ENCODE assay signal across 2 cellular contexts in the genomic region with DNA sequence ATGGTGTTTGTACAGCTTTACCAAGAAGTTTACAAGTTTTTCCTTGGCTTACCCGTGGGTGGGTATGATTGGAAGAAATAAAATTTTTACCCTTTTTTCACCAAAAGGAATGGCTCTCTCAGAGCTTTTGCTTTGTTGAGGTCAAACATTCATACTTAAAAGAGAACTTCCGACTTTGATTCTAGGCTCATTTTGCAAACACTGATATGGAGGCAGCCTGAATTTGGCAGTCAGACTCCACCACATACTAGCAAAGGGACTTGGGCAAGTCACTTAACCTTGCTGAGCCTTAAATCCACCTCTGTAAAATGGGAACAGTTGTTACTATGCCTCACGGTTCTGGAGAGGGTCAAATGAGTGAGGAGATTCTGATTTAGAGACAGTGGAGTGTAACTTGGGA.
TF ChIP-seq lines count a peak whose summit lies in the region.

No MANE protein-coding gene starts in this region.

TF ChIP-seq in GM23338, 12 proteins besides CTCF, POLR2A, EP300 and RAD21 (continues in another document):
- TF ChIP-seq NANOG (IDR thresholded peaks at IDR 0.05; ENCODE audit: borderline replicate concordance) (no peak), ZNF331 (CRISPR knock-in tag; IDR thresholded peaks at IDR 0.05; ENCODE audit: low read depth) (no peak), POLR2AphosphoS5 (IDR thresholded peaks at IDR 0.05; ENCODE audit: low read depth) (no peak), ZNF114 (CRISPR knock-in tag; IDR thresholded peaks at IDR 0.05) (no peak), STAT1 (IDR thresholded peaks at IDR 0.05; ENCODE audit: unreplicated experiment) (no peak), EZH2phosphoT487 (IDR thresholded peaks at IDR 0.05; ENCODE audit: unreplicated experiment) (no peak), CREB1 (CRISPR knock-in tag; IDR thresholded peaks at IDR 0.05; ENCODE audit: low read depth) (no peak), JUNB (IDR thresholded peaks at IDR 0.05; ENCODE audit: unreplicated experiment) (no peak)
- TF ChIP-seq, protein P1, sequence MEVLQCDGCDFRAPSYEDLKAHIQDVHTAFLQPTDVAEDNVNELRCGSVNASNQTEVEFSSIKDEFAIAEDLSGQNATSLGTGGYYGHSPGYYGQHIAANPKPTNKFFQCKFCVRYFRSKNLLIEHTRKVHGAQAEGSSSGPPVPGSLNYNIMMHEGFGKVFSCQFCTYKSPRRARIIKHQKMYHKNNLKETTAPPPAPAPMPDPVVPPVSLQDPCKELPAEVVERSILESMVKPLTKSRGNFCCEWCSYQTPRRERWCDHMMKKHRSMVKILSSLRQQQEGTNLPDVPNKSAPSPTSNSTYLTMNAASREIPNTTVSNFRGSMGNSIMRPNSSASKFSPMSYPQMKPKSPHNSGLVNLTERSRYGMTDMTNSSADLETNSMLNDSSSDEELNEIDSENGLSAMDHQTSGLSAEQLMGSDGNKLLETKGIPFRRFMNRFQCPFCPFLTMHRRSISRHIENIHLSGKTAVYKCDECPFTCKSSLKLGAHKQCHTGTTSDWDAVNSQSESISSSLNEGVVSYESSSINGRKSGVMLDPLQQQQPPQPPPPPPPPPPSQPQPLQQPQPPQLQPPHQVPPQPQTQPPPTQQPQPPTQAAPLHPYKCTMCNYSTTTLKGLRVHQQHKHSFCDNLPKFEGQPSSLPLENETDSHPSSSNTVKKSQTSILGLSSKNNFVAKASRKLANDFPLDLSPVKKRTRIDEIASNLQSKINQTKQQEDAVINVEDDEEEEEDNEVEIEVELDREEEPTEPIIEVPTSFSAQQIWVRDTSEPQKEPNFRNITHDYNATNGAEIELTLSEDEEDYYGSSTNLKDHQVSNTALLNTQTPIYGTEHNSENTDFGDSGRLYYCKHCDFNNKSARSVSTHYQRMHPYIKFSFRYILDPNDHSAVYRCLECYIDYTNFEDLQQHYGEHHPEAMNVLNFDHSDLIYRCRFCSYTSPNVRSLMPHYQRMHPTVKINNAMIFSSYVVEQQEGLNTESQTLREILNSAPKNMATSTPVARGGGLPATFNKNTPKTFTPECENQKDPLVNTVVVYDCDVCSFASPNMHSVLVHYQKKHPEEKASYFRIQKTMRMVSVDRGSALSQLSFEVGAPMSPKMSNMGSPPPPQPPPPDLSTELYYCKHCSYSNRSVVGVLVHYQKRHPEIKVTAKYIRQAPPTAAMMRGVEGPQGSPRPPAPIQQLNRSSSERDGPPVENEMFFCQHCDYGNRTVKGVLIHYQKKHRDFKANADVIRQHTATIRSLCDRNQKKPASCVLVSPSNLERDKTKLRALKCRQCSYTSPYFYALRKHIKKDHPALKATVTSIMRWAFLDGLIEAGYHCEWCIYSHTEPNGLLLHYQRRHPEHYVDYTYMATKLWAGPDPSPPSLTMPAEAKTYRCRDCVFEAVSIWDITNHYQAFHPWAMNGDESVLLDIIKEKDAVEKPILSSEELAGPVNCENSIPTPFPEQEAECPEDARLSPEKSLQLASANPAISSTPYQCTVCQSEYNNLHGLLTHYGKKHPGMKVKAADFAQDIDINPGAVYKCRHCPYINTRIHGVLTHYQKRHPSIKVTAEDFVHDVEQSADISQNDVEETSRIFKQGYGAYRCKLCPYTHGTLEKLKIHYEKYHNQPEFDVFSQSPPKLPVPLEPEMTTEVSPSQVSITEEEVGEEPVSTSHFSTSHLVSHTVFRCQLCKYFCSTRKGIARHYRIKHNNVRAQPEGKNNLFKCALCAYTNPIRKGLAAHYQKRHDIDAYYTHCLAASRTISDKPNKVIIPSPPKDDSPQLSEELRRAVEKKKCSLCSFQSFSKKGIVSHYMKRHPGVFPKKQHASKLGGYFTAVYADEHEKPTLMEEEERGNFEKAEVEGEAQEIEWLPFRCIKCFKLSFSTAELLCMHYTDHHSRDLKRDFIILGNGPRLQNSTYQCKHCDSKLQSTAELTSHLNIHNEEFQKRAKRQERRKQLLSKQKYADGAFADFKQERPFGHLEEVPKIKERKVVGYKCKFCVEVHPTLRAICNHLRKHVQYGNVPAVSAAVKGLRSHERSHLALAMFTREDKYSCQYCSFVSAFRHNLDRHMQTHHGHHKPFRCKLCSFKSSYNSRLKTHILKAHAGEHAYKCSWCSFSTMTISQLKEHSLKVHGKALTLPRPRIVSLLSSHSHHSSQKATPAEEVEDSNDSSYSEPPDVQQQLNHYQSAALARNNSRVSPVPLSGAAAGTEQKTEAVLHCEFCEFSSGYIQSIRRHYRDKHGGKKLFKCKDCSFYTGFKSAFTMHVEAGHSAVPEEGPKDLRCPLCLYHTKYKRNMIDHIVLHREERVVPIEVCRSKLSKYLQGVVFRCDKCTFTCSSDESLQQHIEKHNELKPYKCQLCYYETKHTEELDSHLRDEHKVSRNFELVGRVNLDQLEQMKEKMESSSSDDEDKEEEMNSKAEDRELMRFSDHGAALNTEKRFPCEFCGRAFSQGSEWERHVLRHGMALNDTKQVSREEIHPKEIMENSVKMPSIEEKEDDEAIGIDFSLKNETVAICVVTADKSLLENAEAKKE (CRISPR knock-in tag; IDR thresholded peaks at IDR 0.05), result no peak
- TF ChIP-seq, protein P2, sequence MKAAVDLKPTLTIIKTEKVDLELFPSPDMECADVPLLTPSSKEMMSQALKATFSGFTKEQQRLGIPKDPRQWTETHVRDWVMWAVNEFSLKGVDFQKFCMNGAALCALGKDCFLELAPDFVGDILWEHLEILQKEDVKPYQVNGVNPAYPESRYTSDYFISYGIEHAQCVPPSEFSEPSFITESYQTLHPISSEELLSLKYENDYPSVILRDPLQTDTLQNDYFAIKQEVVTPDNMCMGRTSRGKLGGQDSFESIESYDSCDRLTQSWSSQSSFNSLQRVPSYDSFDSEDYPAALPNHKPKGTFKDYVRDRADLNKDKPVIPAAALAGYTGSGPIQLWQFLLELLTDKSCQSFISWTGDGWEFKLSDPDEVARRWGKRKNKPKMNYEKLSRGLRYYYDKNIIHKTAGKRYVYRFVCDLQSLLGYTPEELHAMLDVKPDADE (IDR thresholded peaks at IDR 0.05), result no peak

TF ChIP-seq in K562, 482 proteins besides CTCF, POLR2A, EP300 and RAD21:
- TF ChIP-seq, protein P3, sequence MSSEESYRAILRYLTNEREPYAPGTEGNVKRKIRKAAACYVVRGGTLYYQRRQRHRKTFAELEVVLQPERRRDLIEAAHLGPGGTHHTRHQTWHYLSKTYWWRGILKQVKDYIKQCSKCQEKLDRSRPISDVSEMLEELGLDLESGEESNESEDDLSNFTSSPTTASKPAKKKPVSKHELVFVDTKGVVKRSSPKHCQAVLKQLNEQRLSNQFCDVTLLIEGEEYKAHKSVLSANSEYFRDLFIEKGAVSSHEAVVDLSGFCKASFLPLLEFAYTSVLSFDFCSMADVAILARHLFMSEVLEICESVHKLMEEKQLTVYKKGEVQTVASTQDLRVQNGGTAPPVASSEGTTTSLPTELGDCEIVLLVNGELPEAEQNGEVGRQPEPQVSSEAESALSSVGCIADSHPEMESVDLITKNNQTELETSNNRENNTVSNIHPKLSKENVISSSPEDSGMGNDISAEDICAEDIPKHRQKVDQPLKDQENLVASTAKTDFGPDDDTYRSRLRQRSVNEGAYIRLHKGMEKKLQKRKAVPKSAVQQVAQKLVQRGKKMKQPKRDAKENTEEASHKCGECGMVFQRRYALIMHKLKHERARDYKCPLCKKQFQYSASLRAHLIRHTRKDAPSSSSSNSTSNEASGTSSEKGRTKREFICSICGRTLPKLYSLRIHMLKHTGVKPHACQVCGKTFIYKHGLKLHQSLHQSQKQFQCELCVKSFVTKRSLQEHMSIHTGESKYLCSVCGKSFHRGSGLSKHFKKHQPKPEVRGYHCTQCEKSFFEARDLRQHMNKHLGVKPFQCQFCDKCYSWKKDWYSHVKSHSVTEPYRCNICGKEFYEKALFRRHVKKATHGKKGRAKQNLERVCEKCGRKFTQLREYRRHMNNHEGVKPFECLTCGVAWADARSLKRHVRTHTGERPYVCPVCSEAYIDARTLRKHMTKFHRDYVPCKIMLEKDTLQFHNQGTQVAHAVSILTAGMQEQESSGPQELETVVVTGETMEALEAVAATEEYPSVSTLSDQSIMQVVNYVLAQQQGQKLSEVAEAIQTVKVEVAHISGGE (CRISPR knock-in tag; IDR thresholded peaks at IDR 0.05), result no peak
- peak; percentile 27 for TF ChIP-seq RBM25 (IDR thresholded peaks at IDR 0.05; ENCODE audit: low read depth, low read length, severe bottlenecking)
- no peak for TF ChIP-seq LEF1 (IDR thresholded peaks at IDR 0.05)
- no peak for TF ChIP-seq ARHGAP35 (IDR thresholded peaks at IDR 0.05; ENCODE audit: partially characterized antibody)
- TF ChIP-seq, protein P4, sequence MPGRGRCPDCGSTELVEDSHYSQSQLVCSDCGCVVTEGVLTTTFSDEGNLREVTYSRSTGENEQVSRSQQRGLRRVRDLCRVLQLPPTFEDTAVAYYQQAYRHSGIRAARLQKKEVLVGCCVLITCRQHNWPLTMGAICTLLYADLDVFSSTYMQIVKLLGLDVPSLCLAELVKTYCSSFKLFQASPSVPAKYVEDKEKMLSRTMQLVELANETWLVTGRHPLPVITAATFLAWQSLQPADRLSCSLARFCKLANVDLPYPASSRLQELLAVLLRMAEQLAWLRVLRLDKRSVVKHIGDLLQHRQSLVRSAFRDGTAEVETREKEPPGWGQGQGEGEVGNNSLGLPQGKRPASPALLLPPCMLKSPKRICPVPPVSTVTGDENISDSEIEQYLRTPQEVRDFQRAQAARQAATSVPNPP (IDR thresholded peaks at IDR 0.05; ENCODE audit: borderline replicate concordance, insufficient read depth, insufficient read length), result no peak
- no peak for TF ChIP-seq SIX5 (IDR thresholded peaks at IDR 0.05; ENCODE audit: borderline replicate concordance in 1 of 2, insufficient read depth in 1 of 2, low read depth in 1 of 2, low read length in 2 of 2)
- TF ChIP-seq HDAC8 (tag; IDR thresholded peaks at IDR 0.05), result no peak
